21 cellular contexts compared by ENCODE assay signal in the genomic region with DNA sequence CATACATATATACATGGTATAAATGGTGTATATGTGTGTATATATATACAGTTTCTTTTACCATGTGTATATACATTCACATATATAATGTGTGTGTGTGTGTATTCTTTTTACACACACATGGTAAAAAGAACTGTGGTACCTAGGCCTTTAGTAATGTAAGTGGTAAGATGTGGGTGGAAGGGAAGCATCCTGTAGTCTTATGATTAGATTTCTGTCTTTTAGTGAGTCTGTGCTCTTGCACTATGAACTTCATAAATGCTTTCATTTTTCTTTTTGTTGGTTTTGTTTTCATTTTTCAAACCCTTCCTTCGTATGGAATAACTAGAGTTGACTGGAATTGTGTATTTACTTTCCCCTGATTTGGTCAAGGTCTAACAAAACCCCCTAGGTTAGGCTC. TPM values are rescaled to one million over a fixed set of nuclear protein-coding genes. Genes with fewer than 3 reads are reported as not detected.
DNase-seq lines count a peak whose midpoint lies in the region; TF ChIP-seq lines count a peak whose summit lies in the region.
"Had no signal": no experiment of that assay in that cellular context is flagged by ENCODE, and none has a peak within 500 bp of the region (broad histone marks: within the 10 kb centered on the region; RNA-seq: fewer than 3 reads in every experiment).

No MANE protein-coding gene starts in this region.

- H3K4me2 ChIP-seq in MM.1S (ENCODE audit: low read depth, low read length), result 0 out of 2 replicates have a peak overlapping the region, but pooled peaks have one; percentile 3
- H3K4me2 ChIP-seq: A549; BLaER1 treated with 17β-estradiol and CSF1 and Interleukin-3, amounts not matched to agents 10 nM and 100 nM had no signal

- CTCF ChIA-PET in activated CD4-positive, alpha-beta memory T cell treated with anti-CD3 and anti-CD28 coated beads for 36 hours (lab: Charles Lee), result no interaction called here

- no peak overlapping the region for H2AFZ ChIP-seq in MM.1S (ENCODE audit: low read length)

- intact Hi-C loops in lower leg skin (cut with DNase I; ENCODE audit: low total_unique reads), result no loop called here
- intact Hi-C loops in activated CD4-positive, alpha-beta memory T cell treated with anti-CD3 and anti-CD28 coated beads for 36 hours (cut with micrococcal nuclease), result no loop called here

- no peaks in the 10 kb centered on the region for H3K27me3 ChIP-seq in MM.1S (replicated peaks; ENCODE audit: insufficient read depth, low read length)
- H3K27me3 ChIP-seq: BE2C; BLaER1 treated with 17β-estradiol and CSF1 and Interleukin-3, amounts not matched to agents 10 nM and 100 nM had no signal

- WGBS in lower leg skin, 2 donors, result 42 to 50% methylated on average over 1 of the region's 1 CpG

- POLR2A ChIA-PET in activated CD4-positive, alpha-beta memory T cell treated with anti-CD3 and anti-CD28 coated beads for 36 hours (lab: Charles Lee), result no interaction called here

- TF ChIP-seq CTCF in MM.1S (IDR thresholded peaks at IDR 0.05; ENCODE audit: low read length), result no peak
- TF ChIP-seq CTCF in lower leg skin (IDR thresholded peaks at IDR 0.05), result no peak

- H3K27ac Mint-ChIP-seq in activated CD4-positive, alpha-beta memory T cell treated with anti-CD3 and anti-CD28 coated beads for 36 hours, result no peak overlapping the region
- H3K27ac Mint-ChIP-seq: CD14-positive monocyte; CD4-positive, alpha-beta T cell; CD8-positive, alpha-beta memory T cell; HFFc6 had no signal

- H3K27ac ChIP-seq in KOPT-K1 (ENCODE audit: low read depth, low read length, poor library complexity, severe bottlenecking) (peak overlapping the region; percentile 37), MM.1S (ENCODE audit: low read length) (no peak overlapping the region)
- H3K27ac ChIP-seq: A549; BLaER1 treated with 17β-estradiol and CSF1 and Interleukin-3, amounts not matched to agents 10 nM and 100 nM had no signal

- H3K79me2 ChIP-seq in MM.1S (ENCODE audit: low read length), result no peaks in the 10 kb centered on the region

- H3K4me1 ChIP-seq in MM.1S (ENCODE audit: low read length), result no peaks in the 10 kb centered on the region
- H3K4me1 ChIP-seq: A549; BE2C; BLaER1 treated with 17β-estradiol and CSF1 and Interleukin-3, amounts not matched to agents 10 nM and 100 nM; HAP-1 had no signal

- no peaks in the 10 kb centered on the region for H3F3A ChIP-seq in MM.1S (ENCODE audit: insufficient read depth, low read length)

- H3K4me3 Mint-ChIP-seq in activated CD4-positive, alpha-beta memory T cell treated with anti-CD3 and anti-CD28 coated beads for 36 hours, result no peak overlapping the region
- H3K4me3 Mint-ChIP-seq: CD14-positive monocyte; CD4-positive, alpha-beta T cell; CD8-positive, alpha-beta memory T cell; HFFc6 had no signal

- H3K9me2 ChIP-seq in MM.1S (replicated peaks; ENCODE audit: insufficient read depth, low read length), result no peaks in the 10 kb centered on the region

- H3K9me3 ChIP-seq in KOPT-K1 (ENCODE audit: insufficient read depth, low read length, poor library complexity, severe bottlenecking) (no peaks in the 10 kb centered on the region), MM.1S (replicated peaks; ENCODE audit: insufficient read depth, low read length) (no peaks in the 10 kb centered on the region)
- H3K9me3 ChIP-seq: A549; BE2C; BLaER1 treated with 17β-estradiol and CSF1 and Interleukin-3, amounts not matched to agents 10 nM and 100 nM; HAP-1 had no signal

- no peaks in the 10 kb centered on the region for H3K36me3 Mint-ChIP-seq in activated CD4-positive, alpha-beta memory T cell treated with anti-CD3 and anti-CD28 coated beads for 36 hours
- H3K36me3 Mint-ChIP-seq: CD14-positive monocyte; CD8-positive, alpha-beta memory T cell had no signal

- no peaks in the 10 kb centered on the region for H3K36me3 ChIP-seq in KOPT-K1 (ENCODE audit: insufficient read depth, low read length)
- H3K36me3 ChIP-seq in MM.1S (replicated peaks; ENCODE audit: insufficient read depth, low read length), result no peaks in the 10 kb centered on the region
- H3K36me3 ChIP-seq: BE2C; BLaER1 treated with 17β-estradiol and CSF1 and Interleukin-3, amounts not matched to agents 10 nM and 100 nM; HAP-1 had no signal

- H4K20me1 ChIP-seq in MM.1S (ENCODE audit: insufficient read depth, low read length), result no peaks in the 10 kb centered on the region
- H4K20me1 ChIP-seq: BLaER1 treated with 17β-estradiol and CSF1 and Interleukin-3, amounts not matched to agents 10 nM and 100 nM had no signal

- no peak for TF ChIP-seq POLR2A in lower leg skin (IDR thresholded peaks at IDR 0.05)

- H3K9me3 Mint-ChIP-seq in activated CD4-positive, alpha-beta memory T cell treated with anti-CD3 and anti-CD28 coated beads for 36 hours, result peaks cover 24% of the 10 kb centered on the region

- H3K9ac ChIP-seq in MM.1S (ENCODE audit: low read length), result no peak overlapping the region
- H3K9ac ChIP-seq: BLaER1 treated with 17β-estradiol and CSF1 and Interleukin-3, amounts not matched to agents 10 nM and 100 nM had no signal

- no peaks in the 10 kb centered on the region for H3K4me1 Mint-ChIP-seq in activated CD4-positive, alpha-beta memory T cell treated with anti-CD3 and anti-CD28 coated beads for 36 hours (ENCODE audit: low read depth)
- H3K4me1 Mint-ChIP-seq: CD14-positive monocyte; CD8-positive, alpha-beta memory T cell had no signal

- H3K4me3 ChIP-seq in MM.1S (ENCODE audit: low read length), result no peak overlapping the region
- no peak overlapping the region for H3K4me3 ChIP-seq in lower leg skin (ENCODE audit: low read depth, poor library complexity, severe bottlenecking)
- H3K4me3 ChIP-seq: A549; BLaER1 treated with 17β-estradiol and CSF1 and Interleukin-3, amounts not matched to agents 10 nM and 100 nM; HAP-1 had no signal

- H3K27me3 Mint-ChIP-seq in activated CD4-positive, alpha-beta memory T cell treated with anti-CD3 and anti-CD28 coated beads for 36 hours, result no peaks in the 10 kb centered on the region
- H3K27me3 Mint-ChIP-seq: CD4-positive, alpha-beta T cell; CD8-positive, alpha-beta memory T cell had no signal

- DNase-seq in MM.1S, result no peak
- DNase-seq in OCI-M1 (lab: John Stamatoyannopoulos, UW), result peak; percentile 53
- no peak for DNase-seq in lower leg skin (ENCODE audit: low spot score in 2 of 2)
- DNase-seq in activated CD4-positive, alpha-beta memory T cell treated with anti-CD3 and anti-CD28 coated beads for 36 hours, result no peak
- no peak for DNase-seq in DMS53 treated with DMSO at 0.1 percent for 48 hours (lab: John Stamatoyannopoulos, UW; ENCODE audit: unreplicated experiment)
- no peak for DNase-seq in DMS 273 (lab: John Stamatoyannopoulos, UW; ENCODE audit: unreplicated experiment)
- DNase-seq: 8988T; ACHN; AML-193; BE2C; CD4-positive, alpha-beta T cell; CD8-positive, alpha-beta memory T cell; DMS 273 treated with DMSO at 0.1 percent for 48 hours; DMS79 treated with DMSO at 0.1 percent for 48 hours; GOT3; HFFc6 had no signal

RNA-seq across cellular contexts. Expression of a gene that starts 12.1 kb away (rescaled TPM):
- under 1 TPM in 3 of 4 donors, not detected in 1; 0.29 to 0.54 (median 0.42) TPM for total RNA-seq in lower leg skin
- total RNA-seq in activated CD4-positive, alpha-beta memory T cell treated with anti-CD3 and anti-CD28 coated beads for 36 hours, result not detected
- total RNA-seq: CD4-positive, alpha-beta T cell; CD8-positive, alpha-beta memory T cell had no signal
